Comparison of ENCODE assay signal across 26 cellular contexts in the genomic region with DNA sequence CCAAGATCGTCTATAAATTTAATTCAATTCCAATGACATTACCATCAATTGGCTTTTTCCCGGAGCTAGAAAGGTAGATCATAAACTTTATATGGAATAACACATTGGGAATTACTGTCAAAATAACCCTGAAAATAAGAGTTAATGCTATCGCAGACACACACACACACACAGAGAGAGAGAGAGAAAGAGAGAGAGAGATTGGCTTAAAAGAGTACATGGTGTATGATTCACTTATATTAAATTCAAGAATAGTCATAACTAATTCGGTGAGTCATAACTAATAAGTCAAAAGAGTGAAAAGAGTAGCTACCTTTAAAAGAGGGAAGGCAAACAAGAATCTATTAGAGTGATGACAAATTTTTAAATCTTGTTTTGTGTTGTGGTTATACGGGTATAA.
"Had no signal": no experiment of that assay in that cellular context is flagged by ENCODE, and none has a peak within 500 bp of the region (broad histone marks: within the 10 kb centered on the region; RNA-seq: fewer than 3 reads in every experiment).

No MANE protein-coding gene starts in this region.

- H3K27ac ChIP-seq: brain microvascular endothelial cell, esophagus muscularis mucosa, gastroesophageal sphincter, heart right ventricle, WERI-Rb-1 had no signal

- H3K4me1 Mint-ChIP-seq: activated B cell treated with CpG ODN at 0.5 μM for 24 hours; activated T-helper 17 cell treated with anti-CD3 and anti-CD28 coated beads, Interleukin-2, amount 50 U/mL, for 72 hours; T-cell had no signal

- H3K27me3 ChIP-seq: brain microvascular endothelial cell, esophagus muscularis mucosa, gastroesophageal sphincter, heart right ventricle had no signal

- H3K36me3 ChIP-seq: brain microvascular endothelial cell, esophagus muscularis mucosa, gastroesophageal sphincter, heart right ventricle, WERI-Rb-1 had no signal

- DNase-seq: activated B cell treated with CpG ODN at 0.5 μM for 24 hours; activated CD4-positive, alpha-beta T cell treated with anti-CD3 and anti-CD28 coated beads for 48 hours; activated CD4-positive, alpha-beta T cell treated with anti-CD3 and anti-CD28 coated beads, Interleukin-2, amount 50 U/mL, for 1 hour; activated CD4-positive, alpha-beta T cell treated with anti-CD3 and anti-CD28 coated beads, Interleukin-2, amount 50 U/mL, for 48 hours; activated CD8-positive, alpha-beta memory T cell treated with anti-CD3 and anti-CD28 coated beads for 24 hours; activated CD8-positive, alpha-beta T cell treated with anti-CD3 and anti-CD28 coated beads for 36 hours; activated effector memory CD4-positive, alpha-beta T cell treated with Interleukin-2 at 50 U/mL for 16 hours; activated gamma-delta T cell treated with Interleukin-2 at 50 U/mL for 16 hours; activated naive CD4-positive, alpha-beta T cell treated with anti-CD3 and anti-CD28 coated beads, Interleukin-2, amount 50 U/mL, for 16 hours; activated naive CD4-positive, alpha-beta T cell treated with Interleukin-2 at 50 U/mL for 16 hours; activated T-cell treated with anti-CD3 and anti-CD28 coated beads, Interleukin-2, amount 50 U/mL, for 4 hours; amniotic stem cell; anterior cingulate cortex; brain microvascular endothelial cell; effector CD8-positive, alpha-beta T cell; foreskin melanocyte; heart right ventricle; T-cell; T-helper 9 cell; WERI-Rb-1 had no signal

- H3K9me3 ChIP-seq: esophagus muscularis mucosa had no signal

- H3K9me3 Mint-ChIP-seq: activated B cell treated with CpG ODN at 0.5 μM for 24 hours; activated CD8-positive, alpha-beta T cell treated with anti-CD3 and anti-CD28 coated beads for 36 hours; activated T-cell treated with anti-CD3 and anti-CD28 coated beads, Interleukin-2, amount 50 U/mL, for 4 hours; activated T-helper 17 cell treated with anti-CD3 and anti-CD28 coated beads, Interleukin-2, amount 50 U/mL, for 72 hours; T-cell; T-helper 1 cell treated with Interleukin-12 subunit alpha and Interleukin-12 subunit beta and Interleukin-4 antibody, amounts not matched to agents 30 μg/mL and 1 μg/mL, for 36 hours had no signal

- H3K4me3 ChIP-seq: esophagus muscularis mucosa, gastroesophageal sphincter, heart right ventricle had no signal

- H3K27me3 Mint-ChIP-seq: activated CD8-positive, alpha-beta T cell treated with anti-CD3 and anti-CD28 coated beads for 36 hours; activated naive CD8-positive, alpha-beta T cell; activated T-helper 17 cell treated with anti-CD3 and anti-CD28 coated beads, Interleukin-2, amount 50 U/mL, for 72 hours; T-cell had no signal

- H3K4me1 ChIP-seq: esophagus muscularis mucosa, gastroesophageal sphincter, heart right ventricle had no signal

- H3K4me3 Mint-ChIP-seq: activated B cell treated with CpG ODN at 0.5 μM for 24 hours; activated CD8-positive, alpha-beta T cell treated with anti-CD3 and anti-CD28 coated beads for 36 hours; activated naive CD8-positive, alpha-beta T cell; activated T-cell treated with anti-CD3 and anti-CD28 coated beads, Interleukin-2, amount 50 U/mL, for 4 hours; activated T-helper 17 cell treated with anti-CD3 and anti-CD28 coated beads, Interleukin-2, amount 50 U/mL, for 72 hours; T-cell; T-helper 1 cell treated with Interleukin-12 subunit alpha and Interleukin-12 subunit beta and Interleukin-4 antibody, amounts not matched to agents 30 μg/mL and 1 μg/mL, for 36 hours had no signal

- H3K27ac Mint-ChIP-seq: activated B cell treated with CpG ODN at 0.5 μM for 24 hours; activated CD8-positive, alpha-beta T cell treated with anti-CD3 and anti-CD28 coated beads for 36 hours; activated naive CD8-positive, alpha-beta T cell; activated T-helper 17 cell treated with anti-CD3 and anti-CD28 coated beads, Interleukin-2, amount 50 U/mL, for 72 hours; T-cell; T-helper 1 cell treated with Interleukin-12 subunit alpha and Interleukin-12 subunit beta and Interleukin-4 antibody, amounts not matched to agents 30 μg/mL and 1 μg/mL, for 36 hours had no signal

- ATAC-seq: activated CD4-positive, CD25-positive, alpha-beta regulatory T cell treated with anti-CD3 and anti-CD28 coated beads, Interleukin-2, amount 50 U/mL, for 24 hours; activated CD8-positive, alpha-beta T cell treated with anti-CD3 and anti-CD28 coated beads for 36 hours; activated T-cell treated with anti-CD3 and anti-CD28 coated beads, Interleukin-2, amount 50 U/mL, for 4 hours; activated T-helper 17 cell treated with anti-CD3 and anti-CD28 coated beads, Interleukin-2, amount 50 U/mL, for 72 hours; gastroesophageal sphincter; heart right ventricle; T-cell had no signal
